ENCODE assay signal across 9 cellular contexts in the genomic region with DNA sequence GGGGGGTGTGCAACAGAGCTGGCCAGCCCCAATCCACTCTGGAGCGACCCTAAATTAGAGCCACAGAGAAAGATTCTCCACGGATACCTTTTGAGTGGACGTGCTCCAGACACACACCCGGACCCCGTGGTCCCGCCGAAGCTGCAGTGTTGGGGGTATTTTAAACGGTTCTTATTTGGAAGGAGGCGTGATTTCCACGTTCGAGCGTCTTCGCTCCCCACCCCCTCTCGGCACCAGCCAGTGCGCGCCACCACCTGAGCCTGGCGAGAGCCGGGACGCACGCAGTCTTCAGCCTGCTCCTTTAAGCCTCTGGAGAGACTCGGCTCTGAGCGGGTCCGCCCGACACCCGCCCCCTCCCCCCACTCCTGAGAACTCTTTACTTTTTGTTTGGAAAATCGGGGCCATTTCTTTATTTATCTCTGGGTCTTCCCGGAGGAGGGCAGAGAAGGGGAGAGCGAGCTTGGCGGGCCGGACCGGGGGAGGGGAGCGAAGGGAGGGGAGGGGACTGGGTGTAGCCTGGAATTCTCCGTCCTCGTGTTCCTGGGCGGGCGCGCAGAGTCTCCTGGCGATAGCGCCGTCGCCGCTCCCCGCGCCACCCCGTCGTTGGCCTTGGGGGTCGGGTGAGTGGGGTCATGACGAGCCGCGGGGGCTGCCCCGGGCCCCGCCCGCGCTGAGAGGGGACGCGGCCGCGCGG. TPM values are rescaled to one million over a fixed set of nuclear protein-coding genes. Genes with fewer than 3 reads are reported as not detected.
DNase-seq lines count a peak whose midpoint lies in the region; ATAC-seq, FAIRE-seq and TF ChIP-seq lines count a peak whose summit lies in the region.
"Had no signal": no experiment of that assay in that cellular context is flagged by ENCODE, and none has a peak within 500 bp of the region (broad histone marks: within the 10 kb centered on the region; RNA-seq: fewer than 3 reads in every experiment).

No MANE protein-coding gene starts in this region.

- FAIRE-seq in urothelium cell line (lab: Jason Lieb, UNC) = no peak

- 2% methylated on average over 59 of the region's 59 CpGs for WGBS in right cardiac atrium

- H3K27ac ChIP-seq in right cardiac atrium (ENCODE audit: low read length) (no peak overlapping the region), coronary artery (peak overlapping the region in 1 of 2 donors; percentile 39)

- ATAC-seq in right cardiac atrium = no peak
- ATAC-seq in Right ventricle myocardium superior (ENCODE audit: poor library complexity) = no peak

- H3K9me3 ChIP-seq in right cardiac atrium (ENCODE audit: control insufficient read depth, low read length) = no peaks in the 10 kb centered on the region

- H3K4me1 Mint-ChIP-seq in neural crest cell = peaks cover 12% of the 10 kb centered on the region

- H3K4me1 ChIP-seq in right cardiac atrium (ENCODE audit: control insufficient read depth, insufficient read depth, low read length) = peaks cover 1% of the 10 kb centered on the region

- no peak overlapping the region for H3K27ac Mint-ChIP-seq in neural crest cell (ENCODE audit: unreplicated experiment)

- intact Hi-C loops in right cardiac atrium (cut with DNase I) = no loop called here
- intact Hi-C loops in Right ventricle myocardium superior (cut with DNase I) = no loop called here

- H3K36me3 Mint-ChIP-seq in neural crest cell (ENCODE audit: low read depth) = no peaks in the 10 kb centered on the region

- no peaks in the 10 kb centered on the region for H3K27me3 ChIP-seq in right cardiac atrium (ENCODE audit: control insufficient read depth, insufficient read depth)

- H3K4me3 Mint-ChIP-seq in neural crest cell = peak overlapping the region; percentile 87

- no peaks in the 10 kb centered on the region for H3K9me3 Mint-ChIP-seq in neural crest cell

- TF ChIP-seq CTCF in coronary artery (IDR thresholded peaks at IDR 0.05) (no peak), neural crest cell (conservative IDR thresholded peaks at IDR 0.05) (no peak)

- peak in 2 of 3 donors; percentile 55 to 57 for DNase-seq in right cardiac atrium
- no peak for DNase-seq in Right ventricle myocardium superior
- DNase-seq in coronary artery (ENCODE audit: low spot score) = no peak
- DNase-seq in neural crest cell (ENCODE audit: low read depth, low spot score) = no peak
- no peak for DNase-seq in urothelium cell line (ENCODE audit: low spot score)
- DNase-seq in DMS79 (lab: John Stamatoyannopoulos, UW) = no peak
- DNase-seq in SW480 (ENCODE audit: low spot score) = no peak
- no peak for DNase-seq in stimulated activated CD8-positive, alpha-beta memory T cell treated with anti-CD3 and anti-CD28 coated beads, Interleukin-4, amount 100 ng/mL, for 48 hours
- DNase-seq: IMR-90 had no signal

- H3K27me3 Mint-ChIP-seq in neural crest cell (ENCODE audit: low read depth) = peaks cover 96% of the 10 kb centered on the region

- peak overlapping the region; percentile 58 for H3K4me3 ChIP-seq in right cardiac atrium (ENCODE audit: low read length)
- peak overlapping the region; percentile 68 for H3K4me3 ChIP-seq in coronary artery

RNA-seq across cellular contexts. Expression of a gene that starts 0.7 kb away (rescaled TPM):
- total RNA-seq in right cardiac atrium (under 1 TPM; 0.11 to 0.63 (median 0.26) TPM), Right ventricle myocardium superior (0.08 TPM), neural crest cell (0.23 and 0.32 TPM in 2 replicates)
- 0.09 TPM for polyA plus RNA-seq in right cardiac atrium
- total RNA-seq: IMR-90 had no signal
- polyA plus RNA-seq: IMR-90 had no signal

Comparison
In these comparisons a context has a peak if more than half of its experiments do, and no peak if none do; other contexts are left out.
1. DNase-seq: peak in right cardiac atrium (2 of 3); none in Right ventricle myocardium superior (single experiment), coronary artery (single experiment), neural crest cell (single experiment), urothelium cell line (single experiment), DMS79 (single experiment), SW480 (single experiment) and stimulated activated CD8-positive, alpha-beta memory T cell treated with anti-CD3 and anti-CD28 coated beads, Interleukin-4, amount 100 ng/mL, for 48 hours (single experiment).